Comparison of ENCODE assay signal across 30 cellular contexts in the genomic region with DNA sequence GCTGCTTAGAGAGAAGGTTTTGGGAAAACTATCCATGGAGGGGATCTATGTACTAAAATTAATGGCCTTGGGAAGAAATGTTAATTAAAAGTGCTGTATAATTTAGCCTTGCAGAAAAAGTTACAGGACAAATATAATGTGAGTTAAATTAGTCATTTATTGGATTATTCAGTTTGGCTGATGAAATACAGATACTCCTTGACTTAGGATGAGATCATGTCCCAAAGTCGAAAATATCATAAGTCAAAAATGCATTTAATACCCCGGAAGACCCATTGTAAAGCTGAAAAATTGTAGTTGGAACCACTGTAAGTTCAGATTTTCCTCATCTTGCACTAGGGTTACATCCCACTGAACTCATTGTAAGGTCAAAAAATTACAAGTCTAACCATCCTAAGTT. TPM values are rescaled to one million over a fixed set of nuclear protein-coding genes. Genes with fewer than 3 reads are reported as not detected.
DNase-seq lines count a peak whose midpoint lies in the region; ATAC-seq and TF ChIP-seq lines count a peak whose summit lies in the region.
"Had no signal": no experiment of that assay in that cellular context is flagged by ENCODE, and none has a peak within 500 bp of the region (broad histone marks: within the 10 kb centered on the region; RNA-seq: fewer than 3 reads in every experiment).

No MANE protein-coding gene starts in this region.

- H3K27me3 ChIP-seq in adipocyte (replicated peaks; ENCODE audit: control insufficient read depth, insufficient read depth, low read length) = no peaks in the 10 kb centered on the region
- no peaks in the 10 kb centered on the region for H3K27me3 ChIP-seq in smooth muscle cell (ENCODE audit: low read depth)
- no peaks in the 10 kb centered on the region for H3K27me3 ChIP-seq in stomach
- H3K27me3 ChIP-seq: suprapubic skin, upper lobe of right lung had no signal

- H3K9me3 ChIP-seq in adipocyte (ENCODE audit: control insufficient read depth, low read length) = no peaks in the 10 kb centered on the region
- H3K9me3 ChIP-seq in smooth muscle cell (replicated peaks; ENCODE audit: low read depth) = no peaks in the 10 kb centered on the region
- no peaks in the 10 kb centered on the region for H3K9me3 ChIP-seq in stomach
- H3K9me3 ChIP-seq: mucosa of descending colon, psoas muscle, suprapubic skin, upper lobe of right lung had no signal

- TF ChIP-seq POLR2A in stomach (IDR thresholded peaks at IDR 0.05) = no peak

- DNase-seq in activated naive CD4-positive, alpha-beta T cell treated with anti-CD3 and anti-CD28 coated beads, Interleukin-2, amount 50 U/mL, for 72 hours (ENCODE audit: low spot score in 2 of 2) = no peak
- peak; percentile 47 for DNase-seq in adipocyte (ENCODE audit: low read depth)
- peak; percentile 58 for DNase-seq in fibroblast of peridontal ligament (ENCODE audit: extremely low read depth)
- DNase-seq in smooth muscle cell (lab: John Stamatoyannopoulos, UW; ENCODE audit: unreplicated experiment) = no peak
- no peak for DNase-seq in stomach
- DNase-seq: activated CD4-positive, alpha-beta T cell treated with anti-CD3 and anti-CD28 coated beads for 36 hours; activated CD8-positive, alpha-beta memory T cell treated with anti-CD3 and anti-CD28 coated beads, Interleukin-2, amount 50 U/mL, for 48 hours; activated CD8-positive, alpha-beta T cell treated with anti-CD3 and anti-CD28 coated beads for 36 hours; activated naive CD4-positive, alpha-beta T cell treated with anti-CD3 and anti-CD28 coated beads, Interleukin-2, amount 10 ng/mL, durations not matched to agents 7 days and 5 days; Calu3; CD4-positive, CD25-positive, alpha-beta regulatory T cell; DMS79 treated with DMSO at 0.1 percent for 48 hours; hippocampal formation; left cardiac atrium; mucosa of descending colon; NCI-H146; occipital lobe; psoas muscle; stimulated activated naive B cell treated with anti-CD40 and anti-IgM and Interleukin-4, amounts not matched to agents 10 μg/mL and 1 μg/mL and 100 μg/mL, for 72 hours; T1000; upper lobe of right lung had no signal

- H3K27ac ChIP-seq in smooth muscle cell (ENCODE audit: low read depth) (peak overlapping the region; percentile 76), stomach (peak overlapping the region in 1 of 5 donors; percentile 4)
- H3K27ac ChIP-seq: 22Rv1, coronary artery, psoas muscle, suprapubic skin, upper lobe of right lung, VCaP had no signal

- H3K4me3 ChIP-seq in adipocyte (ENCODE audit: low read length) = no peak overlapping the region
- no peak overlapping the region for H3K4me3 ChIP-seq in smooth muscle cell
- H3K4me3 ChIP-seq in stomach = no peak overlapping the region
- H3K4me3 ChIP-seq: coronary artery, mucosa of descending colon, psoas muscle, suprapubic skin, upper lobe of right lung had no signal

- TF ChIP-seq CTCF in smooth muscle cell (IDR thresholded peaks at IDR 0.05; ENCODE audit: borderline replicate concordance, insufficient read depth, poor library complexity, severe bottlenecking) = no peak
- no peak for TF ChIP-seq CTCF in stomach (IDR thresholded peaks at IDR 0.05)

- peaks cover 18% of the 10 kb centered on the region for H3K36me3 Mint-ChIP-seq in activated naive CD4-positive, alpha-beta T cell treated with anti-CD3 and anti-CD28 coated beads, Interleukin-2, amount 50 U/mL, for 24 hours
- peaks cover 9 to 13% of the 10 kb centered on the region in 2 donors for H3K36me3 Mint-ChIP-seq in activated naive CD4-positive, alpha-beta T cell treated with anti-CD3 and anti-CD28 coated beads, Interleukin-2, amount 50 U/mL, for 72 hours

- no peaks in the 10 kb centered on the region for H3K27me3 Mint-ChIP-seq in activated naive CD4-positive, alpha-beta T cell treated with anti-CD3 and anti-CD28 coated beads, Interleukin-2, amount 50 U/mL, for 24 hours
- H3K27me3 Mint-ChIP-seq: activated CD4-positive, alpha-beta T cell treated with anti-CD3 and anti-CD28 coated beads for 36 hours; activated CD8-positive, alpha-beta T cell treated with anti-CD3 and anti-CD28 coated beads for 36 hours; activated naive CD4-positive, alpha-beta T cell treated with anti-CD3 and anti-CD28 coated beads, Interleukin-2, amount 10 ng/mL, durations not matched to agents 7 days and 5 days; CD4-positive, CD25-positive, alpha-beta regulatory T cell; natural killer cell treated with Interleukin-12 subunit alpha and Interleukin-12 subunit beta and Interleukin-15 and Interleukin-18, amount 100 ng/mL, for 72 hours; stimulated activated naive B cell treated with anti-CD40 and anti-IgM and Interleukin-4, amounts not matched to agents 10 μg/mL and 1 μg/mL and 100 μg/mL, for 72 hours had no signal

- ATAC-seq in activated naive CD4-positive, alpha-beta T cell treated with anti-CD3 and anti-CD28 coated beads, Interleukin-2, amount 50 U/mL, for 72 hours = no peak
- ATAC-seq in GM18873 (IDR thresholded peaks at IDR 0.05; ENCODE audit: low FRiP score, unreplicated experiment) = no peak
- ATAC-seq in HG03025 (IDR thresholded peaks at IDR 0.05; ENCODE audit: low FRiP score, unreplicated experiment) = no peak
- ATAC-seq: activated CD4-positive, alpha-beta T cell treated with anti-CD3 and anti-CD28 coated beads for 36 hours; activated CD8-positive, alpha-beta T cell treated with anti-CD3 and anti-CD28 coated beads for 36 hours; left cardiac atrium; mucosa of descending colon; natural killer cell treated with Interleukin-12 subunit alpha and Interleukin-12 subunit beta and Interleukin-15 and Interleukin-18, amount 100 ng/mL, for 72 hours; psoas muscle; stimulated activated naive B cell treated with anti-CD40 and anti-IgM and Interleukin-4, amounts not matched to agents 10 μg/mL and 1 μg/mL and 100 μg/mL, for 72 hours; upper lobe of right lung had no signal

- peaks cover 11% of the 10 kb centered on the region for H3F3A ChIP-seq in smooth muscle cell (ENCODE audit: low read depth)

- H3K4me1 ChIP-seq in adipocyte (ENCODE audit: control insufficient read depth, insufficient read depth, low read length) = peaks cover 36% of the 10 kb centered on the region
- H3K4me1 ChIP-seq in smooth muscle cell (ENCODE audit: low read depth) = no peaks in the 10 kb centered on the region
- H3K4me1 ChIP-seq in stomach = peaks cover 18 to 63% (median 28%) of the 10 kb centered on the region in 4 donors
- H3K4me1 ChIP-seq: psoas muscle, upper lobe of right lung had no signal

- peaks cover 36% of the 10 kb centered on the region for H3K79me2 ChIP-seq in smooth muscle cell (ENCODE audit: low read depth)

- no peak overlapping the region for H3K4me3 Mint-ChIP-seq in activated naive CD4-positive, alpha-beta T cell treated with anti-CD3 and anti-CD28 coated beads, Interleukin-2, amount 50 U/mL, for 24 hours
- H3K4me3 Mint-ChIP-seq: activated CD4-positive, alpha-beta T cell treated with anti-CD3 and anti-CD28 coated beads for 36 hours; activated CD8-positive, alpha-beta T cell treated with anti-CD3 and anti-CD28 coated beads for 36 hours; activated naive CD4-positive, alpha-beta T cell treated with anti-CD3 and anti-CD28 coated beads, Interleukin-2, amount 10 ng/mL, durations not matched to agents 7 days and 5 days; activated T-helper 1 cell treated with anti-CD3 and anti-CD28 coated beads, Interleukin-12 subunit alpha, Interleukin-12 subunit beta, Interleukin-2, Interleukin-4 antibody, amounts not matched to agents 30 ng/mL and 10 ng/mL and 1 ng/mL, durations not matched to agents 14 hours and 24 hours and 36 hours; CD4-positive, CD25-positive, alpha-beta regulatory T cell; natural killer cell treated with Interleukin-12 subunit alpha and Interleukin-12 subunit beta and Interleukin-15 and Interleukin-18, amount 100 ng/mL, for 72 hours; stimulated activated naive B cell treated with anti-CD40 and anti-IgM and Interleukin-4, amounts not matched to agents 10 μg/mL and 1 μg/mL and 100 μg/mL, for 72 hours had no signal

- H2AFZ ChIP-seq in smooth muscle cell (ENCODE audit: low read depth) = no peak overlapping the region

- H3K9ac ChIP-seq in adipocyte (ENCODE audit: low read length) = peak overlapping the region; percentile 47
- H3K9ac ChIP-seq in smooth muscle cell (ENCODE audit: low read depth) = no peak overlapping the region

- H3K4me2 ChIP-seq in smooth muscle cell = no peak overlapping the region

- TF ChIP-seq EP300 in stomach (IDR thresholded peaks at IDR 0.05) = no peak

- 75% methylated on average over 2 of the region's 2 CpGs for WGBS in smooth muscle cell (ENCODE audit: low lambda C conversion rate)
- 75 to 91% (median 83%) methylated on average over 2 of the region's 2 CpGs for WGBS in stomach, 5 donors

- H3K4me1 Mint-ChIP-seq in activated naive CD4-positive, alpha-beta T cell treated with anti-CD3 and anti-CD28 coated beads, Interleukin-2, amount 50 U/mL, for 24 hours = peaks cover 30% of the 10 kb centered on the region

- no peaks in the 10 kb centered on the region for H3K9me3 Mint-ChIP-seq in activated naive CD4-positive, alpha-beta T cell treated with anti-CD3 and anti-CD28 coated beads, Interleukin-2, amount 50 U/mL, for 24 hours
- no peaks in the 10 kb centered on the region for H3K9me3 Mint-ChIP-seq in activated naive CD4-positive, alpha-beta T cell treated with anti-CD3 and anti-CD28 coated beads, Interleukin-2, amount 50 U/mL, for 72 hours
- H3K9me3 Mint-ChIP-seq: activated CD8-positive, alpha-beta T cell treated with anti-CD3 and anti-CD28 coated beads for 36 hours; activated naive CD4-positive, alpha-beta T cell treated with anti-CD3 and anti-CD28 coated beads, Interleukin-2, amount 10 ng/mL, durations not matched to agents 7 days and 5 days; activated T-helper 1 cell treated with anti-CD3 and anti-CD28 coated beads, Interleukin-12 subunit alpha, Interleukin-12 subunit beta, Interleukin-2, Interleukin-4 antibody, amounts not matched to agents 30 ng/mL and 10 ng/mL and 1 ng/mL, durations not matched to agents 14 hours and 24 hours and 36 hours; CD4-positive, CD25-positive, alpha-beta regulatory T cell; natural killer cell treated with Interleukin-12 subunit alpha and Interleukin-12 subunit beta and Interleukin-15 and Interleukin-18, amount 100 ng/mL, for 72 hours; stimulated activated naive B cell treated with anti-CD40 and anti-IgM and Interleukin-4, amounts not matched to agents 10 μg/mL and 1 μg/mL and 100 μg/mL, for 72 hours had no signal

- intact Hi-C loops in stomach (cut with DNase I; ENCODE audit: low total_unique reads) = no loop called here

- peak overlapping the region; percentile 2 for H3K27ac Mint-ChIP-seq in activated naive CD4-positive, alpha-beta T cell treated with anti-CD3 and anti-CD28 coated beads, Interleukin-2, amount 50 U/mL, for 24 hours
- H3K27ac Mint-ChIP-seq in activated naive CD4-positive, alpha-beta T cell treated with anti-CD3 and anti-CD28 coated beads, Interleukin-2, amount 50 U/mL, for 72 hours = no peak overlapping the region
- H3K27ac Mint-ChIP-seq: activated CD4-positive, alpha-beta T cell treated with anti-CD3 and anti-CD28 coated beads for 36 hours; activated CD8-positive, alpha-beta T cell treated with anti-CD3 and anti-CD28 coated beads for 36 hours; activated naive CD4-positive, alpha-beta T cell treated with anti-CD3 and anti-CD28 coated beads, Interleukin-2, amount 10 ng/mL, durations not matched to agents 7 days and 5 days; activated T-helper 1 cell treated with anti-CD3 and anti-CD28 coated beads, Interleukin-12 subunit alpha, Interleukin-12 subunit beta, Interleukin-2, Interleukin-4 antibody, amounts not matched to agents 30 ng/mL and 10 ng/mL and 1 ng/mL, durations not matched to agents 14 hours and 24 hours and 36 hours; natural killer cell treated with Interleukin-12 subunit alpha and Interleukin-12 subunit beta and Interleukin-15 and Interleukin-18, amount 100 ng/mL, for 72 hours; stimulated activated naive B cell treated with anti-CD40 and anti-IgM and Interleukin-4, amounts not matched to agents 10 μg/mL and 1 μg/mL and 100 μg/mL, for 72 hours had no signal

- peaks cover 17% of the 10 kb centered on the region for H4K20me1 ChIP-seq in smooth muscle cell (ENCODE audit: low read depth)

- H3K36me3 ChIP-seq in adipocyte (ENCODE audit: control insufficient read depth, insufficient read depth, low read length, severe bottlenecking) (peaks cover 86% of the 10 kb centered on the region), smooth muscle cell (ENCODE audit: low read depth) (peaks cover 20% of the 10 kb centered on the region), stomach (peaks cover 9 to 89% (median 73%) of the 10 kb centered on the region in 4 donors)

RNA-seq across cellular contexts. Expression of a gene that starts 9.7 kb away (rescaled TPM):
- 100 to 1,000 TPM; 179 to 241 TPM for total RNA-seq in activated naive CD4-positive, alpha-beta T cell treated with anti-CD3 and anti-CD28 coated beads, Interleukin-2, amount 50 U/mL, for 72 hours
- total RNA-seq in smooth muscle cell (143 and 163 TPM in 2 replicates), stomach (100 to 1,000 TPM in 2 of 5 donors, 10 to 100 TPM in 2, 1 to 10 TPM in 1; 4.9 to 196 (median 72.0) TPM)
- polyA plus RNA-seq in smooth muscle cell (218 and 221 TPM in 2 replicates), stomach (100 to 1,000 TPM; 142 to 202 (median 171) TPM)

Comparison
In these comparisons a context has a peak if more than half of its experiments do, and no peak if none do; other contexts are left out.
1. DNase-seq: peak in adipocyte (single experiment) and fibroblast of peridontal ligament (single experiment); none in activated naive CD4-positive, alpha-beta T cell treated with anti-CD3 and anti-CD28 coated beads, Interleukin-2, amount 50 U/mL, for 72 hours (0 of 2), smooth muscle cell (single experiment) and stomach (single experiment).